15 cellular contexts compared by ENCODE assay signal in genomic region chr11:63901660-63902059, GRCh38. TPM values are rescaled to one million over a fixed set of nuclear protein-coding genes. Genes with fewer than 3 reads are reported as not detected.
DNase-seq lines count a peak whose midpoint lies in the region; ATAC-seq, FAIRE-seq and TF ChIP-seq lines count a peak whose summit lies in the region.
"Had no signal": no experiment of that assay in that cellular context is flagged by ENCODE, and none has a peak within 500 bp of the region (broad histone marks: within the 10 kb centered on the region; RNA-seq: fewer than 3 reads in every experiment).

No MANE protein-coding gene starts in this region.

- peaks cover 51% of the 10 kb centered on the region for H3K36me3 Mint-ChIP-seq in nephron progenitor cell (ENCODE audit: low read depth)

- no peak overlapping the region for H3K27ac ChIP-seq in K562 (ENCODE audit: extremely low read depth, low read depth, low read length)
- H3K27ac ChIP-seq: testis had no signal

- H3K9me3 ChIP-seq in K562 (replicated peaks; ENCODE audit: control insufficient read depth, insufficient read depth, low read depth, low read length) = no peaks in the 10 kb centered on the region
- H3K9me3 ChIP-seq: testis had no signal

- no peaks in the 10 kb centered on the region for H3K27me3 ChIP-seq in K562 (ENCODE audit: control insufficient read depth in 2 of 2, insufficient read depth in 2 of 2, low read length in 2 of 2)
- H3K27me3 ChIP-seq: testis had no signal

- intact Hi-C loops in K562 (cut with micrococcal nuclease) = no loop called here

- peak; percentile 22 for TF ChIP-seq CTCF in GM10266 (IDR thresholded peaks at IDR 0.05; ENCODE audit: control insufficient read depth, insufficient read depth, low read depth, missing control alignments)
- peak; percentile 26; the same call in 1 of the 2 replicates for TF ChIP-seq CTCF in LNCAP (IDR thresholded peaks at IDR 0.05)
- peak; percentile 35 to 36 (median 36); a peak in 4 of 6 replicates for TF ChIP-seq CTCF in K562 (IDR thresholded peaks at IDR 0.05 in 2 of 3, conservative IDR thresholded peaks at IDR 0.05 in 1 of 3; ENCODE audit: insufficient read depth in 2 of 3, low read depth in 1 of 3, low read length in 3 of 3)
- TF ChIP-seq CTCF in nephron progenitor cell (IDR thresholded peaks at IDR 0.05) = no peak

- H3K4me3 Mint-ChIP-seq in nephron progenitor cell = no peak overlapping the region
- H3K4me3 Mint-ChIP-seq: naive B cell had no signal

- 72% methylated on average over 2 of the region's 3 CpGs for WGBS in K562 (ENCODE audit: insufficient coverage, low coverage, missing lambda C conversion rate)

- DNase-seq in GM10266 (ENCODE audit: extremely low spot score) = no peak
- DNase-seq in K562 (ENCODE audit: extremely low read depth in 1 of 4, low spot score in 3 of 4) = no peak
- DNase-seq in nephron progenitor cell = no peak
- DNase-seq in NCI-H748 (lab: John Stamatoyannopoulos, UW; ENCODE audit: unreplicated experiment) = no peak
- no peak for DNase-seq in NCI-H1436 (lab: John Stamatoyannopoulos, UW)
- DNase-seq: activated CD4-positive, alpha-beta T cell treated with anti-CD3 and anti-CD28 coated beads, Interleukin-2, amount 50 U/mL, for 4 hours; caudate nucleus; GF-D8; hypothalamus; naive B cell; RPMI8226; stimulated activated CD4-positive, alpha-beta T cell treated with anti-CD3 and anti-CD28 coated beads, Interleukin-2, amount 100 ng/mL, for 48 hours; testis had no signal

- H3K4me3 ChIP-seq in K562 = no peak overlapping the region
- H3K4me3 ChIP-seq: testis had no signal

- POLR2A ChIA-PET in K562 (lab: Yijun Ruan, JAX) = no interaction called here

- no TSS peak for BruUV-seq in K562 (replicated peaks; lab: Mats Ljungman, UMichigan)

- no peak overlapping the region for H3K9ac ChIP-seq in K562 (ENCODE audit: insufficient read depth in 1 of 2, low read depth in 2 of 2, low read length in 2 of 2)

- CTCF ChIA-PET in K562 (lab: Yijun Ruan, JAX; ENCODE audit: low intra/inter-chr PET ratio) = interaction anchor here (0.6 kb wide), 3 partner anchors 131 to 323 kb away, joined by 4 read pairs; no protein-coding TSS in a partner anchor

- H3K36me3 ChIP-seq in K562 (ENCODE audit: control insufficient read depth, insufficient read depth, low read length) = peaks cover 95% of the 10 kb centered on the region; the same call in 2 of the 3 replicates

- H3K9me3 Mint-ChIP-seq in nephron progenitor cell = no peaks in the 10 kb centered on the region
- H3K9me3 Mint-ChIP-seq: naive B cell had no signal

- in situ Hi-C loops in K562 (cut with MboI) = no loop called here

- peaks cover 7% of the 10 kb centered on the region for H3K27me3 Mint-ChIP-seq in nephron progenitor cell (ENCODE audit: low read depth, poor library complexity)
- H3K27me3 Mint-ChIP-seq: naive B cell had no signal

- H3K27ac Mint-ChIP-seq in nephron progenitor cell = peak overlapping the region; percentile 5

- H3K4me1 Mint-ChIP-seq in nephron progenitor cell = peaks cover 15% of the 10 kb centered on the region

- peaks cover 0 to 3% of the 10 kb centered on the region in 2 experiments; a peak in 1 of 5 replicates for H3K4me1 ChIP-seq in K562 (replicated peaks in 1 of 2; ENCODE audit: control insufficient read depth in 2 of 2, insufficient read depth in 2 of 2, low read length in 2 of 2)

- no peak for TF ChIP-seq POLR2A in K562 (conservative IDR thresholded peaks at IDR 0.05)

- H3K9me1 ChIP-seq in K562 (ENCODE audit: control insufficient read depth, insufficient read depth, low read length) = no peaks in the 10 kb centered on the region

- TF ChIP-seq EP300 in K562 (IDR thresholded peaks at IDR 0.05; ENCODE audit: low read length) = no peak

- H2AFZ ChIP-seq in K562 (ENCODE audit: low read depth, low read length) = no peak overlapping the region

- H4K20me1 ChIP-seq in K562 (replicated peaks; ENCODE audit: control insufficient read depth, insufficient read depth, low read length) = peaks cover 11% of the 10 kb centered on the region; the same call in 1 of the 2 replicates

- TF ChIP-seq RAD21 in K562 (CRISPR knock-in tag; conservative IDR thresholded peaks at IDR 0.05 in 1 of 2, IDR thresholded peaks at IDR 0.05 in 1 of 2) = peak in 1 of 2 experiments; percentile 28; a peak in 2 of 4 replicates

- no peak overlapping the region for H3K4me2 ChIP-seq in K562 (ENCODE audit: insufficient read depth, low read length)

- FAIRE-seq in K562 (lab: Jason Lieb, UNC) = peak; percentile 40

- H3K79me2 ChIP-seq in K562 (ENCODE audit: control insufficient read depth, insufficient read depth, low read length) = no peaks in the 10 kb centered on the region

- ATAC-seq in K562 = peak; percentile 61
- no peak for ATAC-seq in GM19397 (IDR thresholded peaks at IDR 0.05; ENCODE audit: unreplicated experiment)

TF ChIP-seq in K562, 482 proteins besides CTCF, POLR2A, EP300 and RAD21:
- no peak for TF ChIP-seq ZNF384 (IDR thresholded peaks at IDR 0.05; ENCODE audit: low read depth, low read length)
- TF ChIP-seq SREBF2 (CRISPR knock-in tag; IDR thresholded peaks at IDR 0.05) = no peak
- TF ChIP-seq BMI1 (IDR thresholded peaks at IDR 0.05; ENCODE audit: low read length) = no peak
- TF ChIP-seq, protein P1, sequence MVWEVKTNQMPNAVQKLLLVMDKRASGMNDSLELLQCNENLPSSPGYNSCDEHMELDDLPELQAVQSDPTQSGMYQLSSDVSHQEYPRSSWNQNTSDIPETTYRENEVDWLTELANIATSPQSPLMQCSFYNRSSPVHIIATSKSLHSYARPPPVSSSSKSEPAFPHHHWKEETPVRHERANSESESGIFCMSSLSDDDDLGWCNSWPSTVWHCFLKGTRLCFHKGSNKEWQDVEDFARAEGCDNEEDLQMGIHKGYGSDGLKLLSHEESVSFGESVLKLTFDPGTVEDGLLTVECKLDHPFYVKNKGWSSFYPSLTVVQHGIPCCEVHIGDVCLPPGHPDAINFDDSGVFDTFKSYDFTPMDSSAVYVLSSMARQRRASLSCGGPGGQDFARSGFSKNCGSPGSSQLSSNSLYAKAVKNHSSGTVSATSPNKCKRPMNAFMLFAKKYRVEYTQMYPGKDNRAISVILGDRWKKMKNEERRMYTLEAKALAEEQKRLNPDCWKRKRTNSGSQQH (CRISPR knock-in tag; IDR thresholded peaks at IDR 0.05) = no peak
- TF ChIP-seq, protein P2, sequence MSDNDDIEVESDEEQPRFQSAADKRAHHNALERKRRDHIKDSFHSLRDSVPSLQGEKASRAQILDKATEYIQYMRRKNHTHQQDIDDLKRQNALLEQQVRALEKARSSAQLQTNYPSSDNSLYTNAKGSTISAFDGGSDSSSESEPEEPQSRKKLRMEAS (CRISPR knock-in tag; IDR thresholded peaks at IDR 0.05) = no peak
- TF ChIP-seq POLR2AphosphoS2 (IDR thresholded peaks at IDR 0.05; ENCODE audit: low read length) = no peak
- no peak for TF ChIP-seq MXD1 (CRISPR knock-in tag; IDR thresholded peaks at IDR 0.05; ENCODE audit: borderline replicate concordance, poor library complexity, severe bottlenecking)
- no peak for TF ChIP-seq RBM14 (IDR thresholded peaks at IDR 0.05; ENCODE audit: borderline replicate concordance, insufficient read depth, low read depth, low read length)
- no peak for TF ChIP-seq ZNF445 (CRISPR knock-in tag; IDR thresholded peaks at IDR 0.05; ENCODE audit: low read depth)
- no peak for TF ChIP-seq HNRNPUL1 (IDR thresholded peaks at IDR 0.05; ENCODE audit: low read length)
TF ChIP-seq in K562: peak in this region for 0.

RNA-seq across cellular contexts. Expression of gene RCOR2, which starts 15.3 kb away (rescaled TPM):
- 3.6 and 8.3 TPM in 2 replicates for total RNA-seq in K562 (2011; cell fraction: chromatin; rRNA removed; ENCODE audit: low replicate concordance)
- total RNA-seq in K562 (2011; cell fraction: nucleolus; rRNA removed) = 7.8 and 8.3 TPM in 2 replicates
- total RNA-seq in K562 (2011; cell fraction: nucleoplasm; rRNA removed) = 2.8 and 3.3 TPM in 2 replicates
- 3.6 and 3.7 TPM in 2 replicates for total RNA-seq in K562 (2014; rRNA removed)
- total RNA-seq in K562 (2014; rRNA removed; fragmentation: Illumina TruSeq; extraction: Trizol) = 0.83 and 1.4 TPM in 2 replicates
- total RNA-seq in K562 (2015; rRNA removed; fragmentation: Illumina TruSeq; extraction: Trizol) = 2.2 and 2.4 TPM in 2 replicates
- 5.3 and 6.5 TPM in 2 replicates for total RNA-seq in K562 (2021)
- 2.0 and 4.0 TPM in 2 replicates for polyA plus RNA-seq in K562 (2011; rRNA removed)
- 1.9 and 2.8 TPM in 2 replicates for polyA plus RNA-seq in K562 (2011; cell fraction: cytosol; rRNA removed)
- polyA plus RNA-seq in K562 (2011; cell fraction: nucleus; rRNA removed) = 8.3 and 8.7 TPM in 2 replicates
- polyA plus RNA-seq in K562 (2012) = 2.8 and 3.3 TPM in 2 replicates
- 2.6 and 3.4 TPM in 2 replicates for polyA plus RNA-seq in K562 (2014; fragmentation: Illumina TruSeq; extraction: Trizol)
- polyA plus RNA-seq in K562 (2014; fragmentation: Nextera tagmentation; extraction: Ambion mirVana) = under 1 TPM in 1 of 2 experiments, not detected in 1; 0.04 TPM
- 2.8 and 4.2 TPM in 2 replicates for polyA plus RNA-seq in K562 (2014; rRNA removed)
- 1.6 and 2.9 TPM in 2 replicates for polyA minus RNA-seq in K562 (2011; rRNA and poly(A)+ RNA removed)
- 2.0 and 4.6 TPM in 2 replicates for polyA minus RNA-seq in K562 (2011; cell fraction: cytosol; rRNA and poly(A)+ RNA removed)
- polyA minus RNA-seq in K562 (2011; cell fraction: nucleus; rRNA and poly(A)+ RNA removed) = 1.9 and 2.6 TPM in 2 replicates

RNA-seq across cellular contexts. Expression of gene NAA40, which starts 37.1 kb away (rescaled TPM):
- 108 and 212 TPM in 2 replicates for total RNA-seq in K562 (2011; cell fraction: chromatin; rRNA removed; ENCODE audit: low replicate concordance)
- total RNA-seq in K562 (2011; cell fraction: nucleolus; rRNA removed) = 99.7 and 104 TPM in 2 replicates
- 94.1 and 96.0 TPM in 2 replicates for total RNA-seq in K562 (2011; cell fraction: nucleoplasm; rRNA removed)
- total RNA-seq in K562 (2014; rRNA removed) (14.7 and 20.1 TPM in 2 replicates), K562 (2014; rRNA removed; fragmentation: Illumina TruSeq; extraction: Trizol) (21.2 and 23.1 TPM in 2 replicates), K562 (2015; rRNA removed; fragmentation: Illumina TruSeq; extraction: Trizol) (26.6 and 27.4 TPM in 2 replicates), K562 (2021) (33.5 and 35.8 TPM in 2 replicates)
- polyA plus RNA-seq in K562 (2011; rRNA removed) (23.1 and 26.0 TPM in 2 replicates), K562 (2014; fragmentation: Illumina TruSeq; extraction: Trizol) (38.7 and 39.0 TPM in 2 replicates), K562 (2014; fragmentation: Nextera tagmentation; extraction: Ambion mirVana) (10 to 100 TPM in 1 of 2 experiments, 1 to 10 TPM in 1; 6.2 to 11.0 TPM), K562 (2014; rRNA removed) (35.1 and 35.5 TPM in 2 replicates)
- polyA plus RNA-seq in K562 (2011; cell fraction: cytosol; rRNA removed) = 19.7 and 21.3 TPM in 2 replicates
- 54.7 and 72.6 TPM in 2 replicates for polyA plus RNA-seq in K562 (2011; cell fraction: nucleus; rRNA removed)
- 21.4 and 22.6 TPM in 2 replicates for polyA plus RNA-seq in K562 (2012)
- 15.7 and 16.2 TPM in 2 replicates for polyA minus RNA-seq in K562 (2011; rRNA and poly(A)+ RNA removed)
- 7.6 and 10.0 TPM in 2 replicates for polyA minus RNA-seq in K562 (2011; cell fraction: cytosol; rRNA and poly(A)+ RNA removed)
- polyA minus RNA-seq in K562 (2011; cell fraction: nucleus; rRNA and poly(A)+ RNA removed) = 16.0 and 23.3 TPM in 2 replicates
